ENCODE assay signal across 28 cellular contexts in the genomic region with DNA sequence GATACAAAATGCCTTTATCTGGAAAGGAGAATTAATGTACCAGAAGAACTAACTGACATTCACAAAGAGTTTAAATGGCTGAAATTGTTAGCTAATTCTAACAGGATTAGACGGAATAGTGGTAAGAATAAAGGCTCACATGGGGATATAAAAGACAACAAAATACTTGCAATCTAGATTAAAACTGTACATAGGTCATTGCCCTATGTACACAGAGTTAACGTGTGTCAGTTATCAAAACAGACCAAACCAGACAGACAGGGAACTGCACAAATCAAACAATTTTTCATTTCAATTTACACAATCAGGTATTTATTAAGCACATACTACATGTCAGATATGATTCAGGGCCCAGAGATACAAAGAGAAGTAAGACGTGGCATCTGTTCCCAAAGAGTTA.
"Had no signal": no experiment of that assay in that cellular context is flagged by ENCODE, and none has a peak within 500 bp of the region (broad histone marks: within the 10 kb centered on the region; RNA-seq: fewer than 3 reads in every experiment).

No MANE protein-coding gene starts in this region.

- H3K4me3 ChIP-seq: neural progenitor cell, ovary, psoas muscle, right lobe of liver, sigmoid colon, stomach, thoracic aorta, thyroid gland, tibial nerve, upper lobe of left lung, vagina had no signal

- H3K9me3 ChIP-seq: ovary, psoas muscle, right lobe of liver, sigmoid colon, thoracic aorta, thyroid gland, tibial nerve, vagina had no signal

- DNase-seq: natural killer cell; occipital lobe; ovary; posterior cingulate gyrus; psoas muscle; right cardiac atrium; right lobe of liver; sigmoid colon; small intestine; stimulated activated CD4-positive, alpha-beta T cell treated with anti-CD3 and anti-CD28 coated beads, Interleukin-15, amount 100 ng/mL, for 24 hours; stimulated activated CD4-positive, alpha-beta T cell treated with anti-CD3 and anti-CD28 coated beads, Interleukin-2, amount 100 ng/mL, for 24 hours; stimulated activated CD4-positive, alpha-beta T cell treated with anti-CD3 and anti-CD28 coated beads, Interleukin-2, amount 100 ng/mL, for 48 hours; stimulated activated CD4-positive, alpha-beta T cell treated with anti-CD3 and anti-CD28 coated beads, Interleukin-4, amount 100 ng/mL, for 24 hours; stimulated activated naive B cell treated with anti-CD40 and anti-IgM and Interleukin-4, amounts not matched to agents 10 μg/mL and 1 μg/mL and 100 μg/mL, for 72 hours; stimulated activated naive CD4-positive, alpha-beta T cell treated with Interleukin-2 at 50 U/mL for 16 hours; stomach; thyroid gland; trophoblast cell; upper lobe of left lung had no signal

- ATAC-seq: natural killer cell; psoas muscle; right cardiac atrium; stimulated activated effector memory CD8-positive, alpha-beta T cell treated with anti-CD3 and anti-CD28 coated beads, Interleukin-12 subunit alpha, Interleukin-12 subunit beta, amount 100 ng/mL, for 72 hours; stimulated activated naive B cell treated with anti-CD40 and anti-IgM and Interleukin-4, amounts not matched to agents 10 μg/mL and 1 μg/mL and 100 μg/mL, for 72 hours had no signal

- H3K4me1 Mint-ChIP-seq: natural killer cell; stimulated activated effector memory CD8-positive, alpha-beta T cell treated with anti-CD3 and anti-CD28 coated beads, Interleukin-12 subunit alpha, Interleukin-12 subunit beta, amount 100 ng/mL, for 72 hours; stimulated activated naive B cell treated with anti-CD40 and anti-IgM and Interleukin-4, amounts not matched to agents 10 μg/mL and 1 μg/mL and 100 μg/mL, for 72 hours had no signal

- H3K36me3 Mint-ChIP-seq: stimulated activated effector memory CD8-positive, alpha-beta T cell treated with anti-CD3 and anti-CD28 coated beads, Interleukin-12 subunit alpha, Interleukin-12 subunit beta, amount 100 ng/mL, for 72 hours; stimulated activated naive B cell treated with anti-CD40 and anti-IgM and Interleukin-4, amounts not matched to agents 10 μg/mL and 1 μg/mL and 100 μg/mL, for 72 hours had no signal

- H3K4me3 Mint-ChIP-seq: natural killer cell; nephron; neural progenitor cell; stimulated activated effector memory CD8-positive, alpha-beta T cell treated with anti-CD3 and anti-CD28 coated beads, Interleukin-12 subunit alpha, Interleukin-12 subunit beta, amount 100 ng/mL, for 72 hours; stimulated activated naive B cell treated with anti-CD40 and anti-IgM and Interleukin-4, amounts not matched to agents 10 μg/mL and 1 μg/mL and 100 μg/mL, for 72 hours; stimulated activated naive CD8-positive, alpha-beta T cell treated with anti-CD3 and anti-CD28 coated beads, Interleukin-15, Interleukin-2, amounts not matched to agents 100 ng/mL and 50 ng/mL, for 24 hours had no signal

- H3K36me3 ChIP-seq: neural progenitor cell, ovary, right lobe of liver, stomach, thoracic aorta, thyroid gland, upper lobe of left lung, vagina had no signal

- H3K27me3 ChIP-seq: neural progenitor cell, ovary, right lobe of liver, sigmoid colon, stomach, thyroid gland, tibial nerve, upper lobe of left lung, vagina had no signal

- H3K4me1 ChIP-seq: right lobe of liver, thyroid gland, upper lobe of left lung had no signal

- H3K4me2 ChIP-seq: neural progenitor cell had no signal

- H2AFZ ChIP-seq: neural progenitor cell, parathyroid adenoma had no signal

- H3K27ac ChIP-seq: neural progenitor cell, ovary, parathyroid adenoma, psoas muscle, right lobe of liver, sigmoid colon, stomach, thoracic aorta, thyroid gland, tibial nerve, upper lobe of left lung, vagina had no signal

- H3K27ac Mint-ChIP-seq: natural killer cell; nephron; neural progenitor cell; progenitor cell of endocrine pancreas; stimulated activated effector memory CD8-positive, alpha-beta T cell treated with anti-CD3 and anti-CD28 coated beads, Interleukin-12 subunit alpha, Interleukin-12 subunit beta, amount 100 ng/mL, for 72 hours; stimulated activated naive B cell treated with anti-CD40 and anti-IgM and Interleukin-4, amounts not matched to agents 10 μg/mL and 1 μg/mL and 100 μg/mL, for 72 hours; stimulated activated naive CD8-positive, alpha-beta T cell treated with anti-CD3 and anti-CD28 coated beads, Interleukin-15, Interleukin-2, amounts not matched to agents 100 ng/mL and 50 ng/mL, for 24 hours had no signal

- H3K27me3 Mint-ChIP-seq: progenitor cell of endocrine pancreas; stimulated activated naive B cell treated with anti-CD40 and anti-IgM and Interleukin-4, amounts not matched to agents 10 μg/mL and 1 μg/mL and 100 μg/mL, for 72 hours; stimulated activated naive CD8-positive, alpha-beta T cell treated with anti-CD3 and anti-CD28 coated beads, Interleukin-15, Interleukin-2, amounts not matched to agents 100 ng/mL and 50 ng/mL, for 24 hours had no signal

- H3K9ac ChIP-seq: neural progenitor cell, parathyroid adenoma had no signal
